Comparison of ENCODE assay signal across 1 cellular context in genomic region chr4:7007142-7007907, GRCh38.
TF ChIP-seq lines count a peak whose summit lies in the region.

No MANE protein-coding gene starts in this region.

TF ChIP-seq in liver, 16 proteins besides CTCF, POLR2A, EP300 and RAD21 (continued from another document):
- no peak for TF ChIP-seq HNF4A (conservative IDR thresholded peaks at IDR 0.05)
- TF ChIP-seq RXRA (IDR thresholded peaks at IDR 0.05), result no peak
- TF ChIP-seq FOXA2 (IDR thresholded peaks at IDR 0.05), result no peak
- TF ChIP-seq JUND (IDR thresholded peaks at IDR 0.05), result no peak
- no peak for TF ChIP-seq ATF3 (IDR thresholded peaks at IDR 0.05)
- no peak for TF ChIP-seq SP1 (IDR thresholded peaks at IDR 0.05)
- no peak for TF ChIP-seq FOXA1 (IDR thresholded peaks at IDR 0.05)
